Comparison of ENCODE assay signal across 1 cellular context in genomic region chr6:166877906-166878305, GRCh38.
TF ChIP-seq lines count a peak whose summit lies in the region.

No MANE protein-coding gene starts in this region.

TF ChIP-seq in WTC11, 78 proteins besides CTCF, POLR2A, EP300 and RAD21 (continued from another document):
- no peak for TF ChIP-seq FOXP4 (CRISPR knock-in tag; IDR thresholded peaks at IDR 0.05)
- TF ChIP-seq, protein P1, sequence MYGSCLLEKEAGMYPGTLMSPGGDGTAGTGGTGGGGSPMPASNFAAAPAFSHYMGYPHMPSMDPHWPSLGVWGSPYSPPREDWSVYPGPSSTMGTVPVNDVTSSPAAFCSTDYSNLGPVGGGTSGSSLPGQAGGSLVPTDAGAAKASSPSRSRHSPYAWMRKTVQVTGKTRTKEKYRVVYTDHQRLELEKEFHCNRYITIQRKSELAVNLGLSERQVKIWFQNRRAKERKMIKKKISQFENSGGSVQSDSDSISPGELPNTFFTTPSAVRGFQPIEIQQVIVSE (CRISPR knock-in tag; IDR thresholded peaks at IDR 0.05; ENCODE audit: borderline replicate concordance) = no peak
- TF ChIP-seq PRRX2 (CRISPR knock-in tag; IDR thresholded peaks at IDR 0.05) = no peak
- TF ChIP-seq GRHL2 (CRISPR knock-in tag; IDR thresholded peaks at IDR 0.05; ENCODE audit: insufficient replicate concordance, severe bottlenecking) = no peak
- TF ChIP-seq USF2 (CRISPR knock-in tag; IDR thresholded peaks at IDR 0.05) = no peak
- TF ChIP-seq, protein P2, sequence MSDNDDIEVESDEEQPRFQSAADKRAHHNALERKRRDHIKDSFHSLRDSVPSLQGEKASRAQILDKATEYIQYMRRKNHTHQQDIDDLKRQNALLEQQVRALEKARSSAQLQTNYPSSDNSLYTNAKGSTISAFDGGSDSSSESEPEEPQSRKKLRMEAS (CRISPR knock-in tag; IDR thresholded peaks at IDR 0.05) = no peak
- no peak for TF ChIP-seq KAT7 (CRISPR knock-in tag; IDR thresholded peaks at IDR 0.05; ENCODE audit: borderline replicate concordance)
- TF ChIP-seq SMAD3 (CRISPR knock-in tag; IDR thresholded peaks at IDR 0.05; ENCODE audit: borderline replicate concordance) = no peak
- no peak for TF ChIP-seq ZNF416 (CRISPR knock-in tag; IDR thresholded peaks at IDR 0.05)
- TF ChIP-seq ZNF425 (CRISPR knock-in tag; conservative IDR thresholded peaks at IDR 0.05) = no peak
- TF ChIP-seq HMGA2 (CRISPR knock-in tag; IDR thresholded peaks at IDR 0.05) = no peak
- TF ChIP-seq MXD4 (CRISPR knock-in tag; IDR thresholded peaks at IDR 0.05; ENCODE audit: borderline replicate concordance) = no peak
- TF ChIP-seq GABPB1 (CRISPR knock-in tag; IDR thresholded peaks at IDR 0.05) = no peak
- no peak for TF ChIP-seq ZBTB43 (CRISPR knock-in tag; IDR thresholded peaks at IDR 0.05)
- no peak for TF ChIP-seq FOXK1 (CRISPR knock-in tag; IDR thresholded peaks at IDR 0.05)
